In the genomic region with DNA sequence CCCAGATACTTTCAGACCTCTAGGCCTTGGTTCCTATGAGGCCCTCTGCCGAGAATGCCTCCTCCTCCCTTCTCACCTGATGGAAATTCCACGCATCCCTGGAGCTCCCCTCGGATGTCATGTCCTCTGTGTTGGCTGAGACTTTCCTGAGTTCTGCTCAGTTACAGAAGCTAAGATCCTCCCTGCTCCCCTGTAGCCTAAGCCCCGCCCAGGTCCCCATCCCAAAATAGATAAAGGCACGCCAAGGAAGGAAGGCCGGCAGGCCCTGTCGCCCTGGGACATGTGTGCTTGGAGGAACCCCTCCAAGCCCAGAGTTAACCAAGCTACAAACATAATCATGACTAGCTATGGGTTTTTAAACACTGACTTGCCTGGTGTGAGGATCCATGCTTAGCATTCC, we compare ENCODE assay signal across 13 cellular contexts.
"Had no signal": no experiment of that assay in that cellular context is flagged by ENCODE, and none has a peak within 500 bp of the region (broad histone marks: within the 10 kb centered on the region; RNA-seq: fewer than 3 reads in every experiment).

No MANE protein-coding gene starts in this region.

- ATAC-seq: activated CD8-positive, alpha-beta T cell treated with anti-CD3 and anti-CD28 coated beads for 36 hours; activated naive CD4-positive, alpha-beta T cell treated with anti-CD3 and anti-CD28 coated beads, Interleukin-2, amount 50 U/mL, for 72 hours; esophagus mucosa; left lobe of liver had no signal

- H3K4me3 ChIP-seq: colonic mucosa, tibial nerve had no signal

- H3K27me3 ChIP-seq: colonic mucosa, tibial nerve had no signal

- H3K27ac ChIP-seq: colonic mucosa had no signal

- H3K36me3 ChIP-seq: colonic mucosa had no signal

- H3K9me3 ChIP-seq: colonic mucosa, tibial nerve had no signal

- H3K4me1 ChIP-seq: colonic mucosa had no signal

- DNase-seq: activated CD4-positive, alpha-beta T cell treated with anti-CD3 and anti-CD28 coated beads for 4 hours; activated CD8-positive, alpha-beta T cell treated with anti-CD3 and anti-CD28 coated beads for 36 hours; activated effector memory CD4-positive, alpha-beta T cell treated with anti-CD3 and anti-CD28 coated beads, Interleukin-2, amount 50 U/mL, for 16 hours; activated T-cell treated with anti-CD3 and anti-CD28 coated beads, Interleukin-2, amount 50 U/mL, for 48 hours; central memory CD4-positive, alpha-beta T cell; colonic mucosa; SIG-M5; stimulated activated CD4-positive, alpha-beta T cell treated with anti-CD3 and anti-CD28 coated beads, Interleukin-12 subunit alpha, Interleukin-12 subunit beta, amount 100 ng/mL, for 4 hours; stimulated activated CD4-positive, alpha-beta T cell treated with anti-CD3 and anti-CD28 coated beads, Interleukin-2, amount 100 ng/mL, for 24 hours had no signal
